18 cellular contexts compared by ENCODE assay signal in the genomic region with DNA sequence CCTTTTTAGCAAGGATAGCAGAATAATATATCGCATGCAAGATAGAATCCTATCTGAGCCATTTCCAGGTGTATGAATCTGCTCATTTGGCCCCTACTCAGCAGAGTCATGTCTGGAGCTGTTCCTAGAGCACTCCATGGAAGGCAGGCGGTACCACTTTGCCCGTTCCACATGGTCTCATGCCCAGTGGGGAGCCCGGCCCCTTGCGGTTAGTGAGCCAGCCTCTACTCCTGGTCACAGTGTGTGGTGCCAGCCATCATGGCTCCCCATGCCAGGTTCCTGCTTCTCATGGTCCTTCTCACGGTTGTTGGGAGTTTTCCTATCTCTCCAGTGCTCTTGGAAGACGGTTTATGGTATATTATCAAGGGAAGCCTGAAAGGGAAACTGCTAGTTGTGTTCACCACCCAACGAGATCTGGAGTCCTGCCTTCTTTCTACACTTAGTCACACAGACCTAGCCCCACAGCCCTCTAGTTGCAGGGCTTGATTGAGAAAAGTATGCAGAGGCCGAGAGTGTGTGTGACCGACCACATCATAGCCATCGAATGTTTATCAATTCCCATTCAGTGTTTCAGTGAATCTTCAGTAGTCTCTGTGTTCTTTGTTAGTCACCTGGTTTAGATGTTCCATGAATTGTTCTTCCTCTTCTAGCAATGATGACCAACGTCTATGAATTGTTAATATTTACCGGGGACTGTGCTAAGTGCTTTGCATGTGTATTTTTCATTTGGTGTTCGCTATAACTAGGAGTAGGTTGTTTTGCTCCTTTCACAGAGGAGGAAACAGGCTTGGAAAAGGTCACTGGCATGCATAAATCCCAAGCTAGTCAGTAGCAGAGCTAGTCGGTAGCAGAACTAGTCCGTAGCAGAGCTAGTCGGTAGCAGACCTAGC. TPM values are rescaled to one million over a fixed set of nuclear protein-coding genes. Genes with fewer than 3 reads are reported as not detected.
A peak's percentile ranks its signal among the peaks of the same experiment; 100 is the strongest.
DNase-seq lines count a peak whose midpoint lies in the region; ATAC-seq, FAIRE-seq and TF ChIP-seq lines count a peak whose summit lies in the region.
"Had no signal": no experiment of that assay in that cellular context is flagged by ENCODE, and none has a peak within 500 bp of the region (broad histone marks: within the 10 kb centered on the region; RNA-seq: fewer than 3 reads in every experiment).

No MANE protein-coding gene starts in this region.

- H3K27ac ChIP-seq in ascending aorta, result peak overlapping the region; percentile 75 to 76
- H3K27ac ChIP-seq in kidney (ENCODE audit: low read depth in 2 of 2, low read length in 2 of 2), result peak overlapping the region in 1 of 2 donors; percentile 23
- no peak overlapping the region for H3K27ac ChIP-seq in thyroid gland
- H3K27ac ChIP-seq: Peyer's patch had no signal

- ATAC-seq in GM21360 (IDR thresholded peaks at IDR 0.05; ENCODE audit: unreplicated experiment), result no peak
- ATAC-seq: T-cell had no signal

- H3K27me3 ChIP-seq in ascending aorta (no peaks in the 10 kb centered on the region), thyroid gland (no peaks in the 10 kb centered on the region)
- H3K27me3 ChIP-seq: Peyer's patch had no signal

- no peak for DNase-seq in activated naive CD4-positive, alpha-beta T cell treated with anti-CD3 and anti-CD28 coated beads, Interleukin-2, amount 10 ng/mL, durations not matched to agents 7 days and 5 days
- DNase-seq in activated naive CD4-positive, alpha-beta T cell treated with anti-CD3 and anti-CD28 coated beads, Interleukin-2, amount 50 U/mL, for 16 hours, result no peak
- DNase-seq in ascending aorta (ENCODE audit: low spot score in 2 of 2) (no peak), kidney (peak; percentile 41), thyroid gland (peak; percentile 23 to 48), glomerular visceral epithelial cell (ENCODE audit: extremely low spot score) (no peak), NCI-H2081 (lab: John Stamatoyannopoulos, UW) (no peak)
- DNase-seq: activated CD4-positive, CD25-positive, alpha-beta regulatory T cell; activated naive CD4-positive, alpha-beta T cell treated with anti-CD3 and anti-CD28 coated beads for 36 hours; CD8-positive, alpha-beta memory T cell; effector CD8-positive, alpha-beta T cell; foreskin fibroblast; NCI-H146; Peyer's patch; T-cell had no signal

- no peaks in the 10 kb centered on the region for H3K9me3 Mint-ChIP-seq in activated naive CD4-positive, alpha-beta T cell treated with anti-CD3 and anti-CD28 coated beads, Interleukin-2, amount 10 ng/mL, durations not matched to agents 7 days and 5 days
- H3K9me3 Mint-ChIP-seq: activated naive CD4-positive, alpha-beta T cell treated with anti-CD3 and anti-CD28 coated beads for 36 hours; CD8-positive, alpha-beta memory T cell; T-cell had no signal

- H3K9ac ChIP-seq in kidney (ENCODE audit: low read length in 2 of 2), result no peak overlapping the region

- intact Hi-C loops in ascending aorta (cut with DNase I), result no loop called here
- intact Hi-C loops in kidney (cut with DNase I), result no loop called here
- intact Hi-C loops in thyroid gland (cut with DNase I), result no loop called here

- TF ChIP-seq CTCF in ascending aorta (IDR thresholded peaks at IDR 0.05) (no peak), kidney (IDR thresholded peaks at IDR 0.05; ENCODE audit: borderline replicate concordance, extremely low read depth, insufficient read depth) (no peak), thyroid gland (IDR thresholded peaks at IDR 0.05) (no peak)

- peak overlapping the region; percentile 4 for H3K27ac Mint-ChIP-seq in activated naive CD4-positive, alpha-beta T cell treated with anti-CD3 and anti-CD28 coated beads, Interleukin-2, amount 10 ng/mL, durations not matched to agents 7 days and 5 days
- H3K27ac Mint-ChIP-seq: activated naive CD4-positive, alpha-beta T cell treated with anti-CD3 and anti-CD28 coated beads for 36 hours; T-cell had no signal

- no peak overlapping the region for H3K4me3 ChIP-seq in ascending aorta
- no peak overlapping the region for H3K4me3 ChIP-seq in kidney (ENCODE audit: low read length in 2 of 2)
- no peak overlapping the region for H3K4me3 ChIP-seq in thyroid gland (replicated peaks in 1 of 3)
- H3K4me3 ChIP-seq: Peyer's patch had no signal

- H3K9me3 ChIP-seq in ascending aorta, result no peaks in the 10 kb centered on the region
- no peaks in the 10 kb centered on the region for H3K9me3 ChIP-seq in kidney (ENCODE audit: control insufficient read depth in 1 of 2, low read length in 2 of 2)
- H3K9me3 ChIP-seq in thyroid gland, result no peaks in the 10 kb centered on the region
- H3K9me3 ChIP-seq: Peyer's patch had no signal

- no peaks in the 10 kb centered on the region for H3K27me3 Mint-ChIP-seq in activated naive CD4-positive, alpha-beta T cell treated with anti-CD3 and anti-CD28 coated beads, Interleukin-2, amount 10 ng/mL, durations not matched to agents 7 days and 5 days
- H3K27me3 Mint-ChIP-seq: CD8-positive, alpha-beta memory T cell; T-cell had no signal

- TF ChIP-seq POLR2A in thyroid gland (IDR thresholded peaks at IDR 0.05), result no peak

- WGBS in thyroid gland, 2 donors, result 86 to 87% methylated on average over 16 to 17 of the region's 17 CpGs

- H3K4me1 ChIP-seq in ascending aorta, result peaks cover 0 to 9% of the 10 kb centered on the region in 2 donors
- peaks cover 2 to 4% of the 10 kb centered on the region in 2 donors for H3K4me1 ChIP-seq in kidney (ENCODE audit: control insufficient read depth in 1 of 2, insufficient read depth in 1 of 2, low read depth in 1 of 2, low read length in 2 of 2)
- no peaks in the 10 kb centered on the region for H3K4me1 ChIP-seq in thyroid gland
- H3K4me1 ChIP-seq: Peyer's patch had no signal

- H3K4me3 Mint-ChIP-seq in activated naive CD4-positive, alpha-beta T cell treated with anti-CD3 and anti-CD28 coated beads, Interleukin-2, amount 10 ng/mL, durations not matched to agents 7 days and 5 days, result no peak overlapping the region
- H3K4me3 Mint-ChIP-seq: activated naive CD4-positive, alpha-beta T cell treated with anti-CD3 and anti-CD28 coated beads for 36 hours; CD8-positive, alpha-beta memory T cell; T-cell had no signal

- H3K36me3 ChIP-seq in ascending aorta (peaks cover 18 to 37% of the 10 kb centered on the region in 2 donors), kidney (ENCODE audit: control insufficient read depth in 1 of 2, insufficient read depth in 2 of 2, low read length in 2 of 2) (peaks cover 3 to 18% of the 10 kb centered on the region in 2 donors), thyroid gland (peaks cover 10 to 19% of the 10 kb centered on the region in 2 donors)

- FAIRE-seq in kidney (lab: Jason Lieb, UNC), result no peak
- FAIRE-seq: A204.1, bronchial epithelial cell had no signal

- peaks cover 47% of the 10 kb centered on the region for H3K36me3 Mint-ChIP-seq in activated naive CD4-positive, alpha-beta T cell treated with anti-CD3 and anti-CD28 coated beads, Interleukin-2, amount 10 ng/mL, durations not matched to agents 7 days and 5 days

- CTCF ChIA-PET in activated naive CD4-positive, alpha-beta T cell treated with anti-CD3 and anti-CD28 coated beads, Interleukin-2, amount 10 ng/mL, durations not matched to agents 7 days and 5 days (lab: Charles Lee), result no interaction called here

- no peaks in the 10 kb centered on the region for H3K4me1 Mint-ChIP-seq in activated naive CD4-positive, alpha-beta T cell treated with anti-CD3 and anti-CD28 coated beads, Interleukin-2, amount 10 ng/mL, durations not matched to agents 7 days and 5 days

RNA-seq across cellular contexts. Expression of gene JPT2, which starts 9.6 kb away (rescaled TPM):
- 18.3 TPM for total RNA-seq in ascending aorta
- 89.3 TPM for total RNA-seq in kidney
- 32.8 TPM for polyA plus RNA-seq in kidney (ENCODE audit: insufficient read depth, low read depth, low replicate concordance)
- total RNA-seq in thyroid gland, result 10 to 100 TPM; 30.8 to 50.3 (median 44.9) TPM

RNA-seq across cellular contexts. Expression of gene MAPK8IP3, which starts 18.3 kb away (rescaled TPM):
- total RNA-seq in ascending aorta, result 57.4 TPM
- 67.7 TPM for total RNA-seq in kidney
- 10.6 TPM for polyA plus RNA-seq in kidney (ENCODE audit: insufficient read depth, low read depth, low replicate concordance)
- 100 to 1,000 TPM in 1 of 4 donors, 10 to 100 TPM in 3; 45.7 to 137 (median 60.4) TPM for total RNA-seq in thyroid gland

Comparison
In these comparisons a context has a peak if more than half of its experiments do, and no peak if none do; other contexts are left out.
1. DNase-seq: peak in kidney (single experiment) and thyroid gland (2 of 2); none in activated naive CD4-positive, alpha-beta T cell treated with anti-CD3 and anti-CD28 coated beads, Interleukin-2, amount 10 ng/mL, durations not matched to agents 7 days and 5 days (single experiment), activated naive CD4-positive, alpha-beta T cell treated with anti-CD3 and anti-CD28 coated beads, Interleukin-2, amount 50 U/mL, for 16 hours (single experiment), ascending aorta (0 of 2), glomerular visceral epithelial cell (single experiment) and NCI-H2081 (0 of 2).
2. H3K27ac ChIP-seq: peak in ascending aorta (2 of 2); none in thyroid gland (0 of 3).